ENCODE assay signal across 8 cellular contexts in the genomic region with DNA sequence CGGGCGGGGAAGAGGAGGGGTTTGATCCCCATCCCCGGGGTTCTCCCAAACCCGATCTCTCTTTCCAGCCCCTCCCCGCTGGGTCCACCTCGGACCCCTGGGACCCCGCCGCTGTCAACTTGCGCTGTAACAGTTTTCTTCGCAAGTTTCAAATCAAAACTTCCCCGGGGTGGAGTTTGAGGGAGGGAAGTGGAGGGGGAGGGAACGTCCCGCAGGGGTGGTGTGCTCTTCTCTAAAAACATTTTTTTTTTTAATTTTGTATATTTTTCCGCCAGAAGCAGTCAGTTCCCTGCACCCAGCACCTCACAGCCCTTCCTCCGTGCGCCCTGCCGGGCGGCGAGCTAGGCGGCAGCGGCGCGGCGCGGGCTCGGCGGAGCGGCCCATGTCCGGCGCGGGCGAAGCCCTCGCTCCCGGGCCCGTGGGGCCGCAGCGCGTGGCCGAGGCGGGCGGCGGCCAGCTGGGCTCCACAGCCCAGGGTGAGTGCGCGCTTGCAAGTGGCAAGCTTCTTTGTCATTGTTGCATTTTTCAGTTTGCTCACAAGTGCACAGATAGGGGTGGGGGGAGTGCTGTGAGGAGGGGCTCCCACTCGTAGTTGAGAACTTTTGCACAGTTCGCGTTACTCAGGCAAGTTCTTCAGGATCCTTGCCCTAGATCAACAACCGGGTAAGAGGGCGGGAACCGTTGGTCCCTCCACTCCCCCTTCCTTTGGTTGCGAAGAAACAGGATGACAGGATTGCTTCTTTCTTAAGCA. TPM values are rescaled to one million over a fixed set of nuclear protein-coding genes. Genes with fewer than 3 reads are reported as not detected.
DNase-seq lines count a peak whose midpoint lies in the region; ATAC-seq and TF ChIP-seq lines count a peak whose summit lies in the region.

No MANE protein-coding gene starts in this region.

- peak; percentile 41 to 90 (median 67) for DNase-seq in CD4-positive, CD25-positive, alpha-beta regulatory T cell
- peak; percentile 78 for DNase-seq in islet precursor cell
- peak; percentile 45 to 47 for DNase-seq in stimulated activated CD4-positive, alpha-beta T cell treated with anti-CD3 and anti-CD28 coated beads, Interleukin-1b, Interleukin-23, amount 100 ng/mL, for 4 hours (ENCODE audit: low read depth in 2 of 2)

- no peaks in the 10 kb centered on the region for H3K9me3 ChIP-seq in CD4-positive, CD25-positive, alpha-beta regulatory T cell (ENCODE audit: control insufficient read depth in 2 of 2, low read length in 2 of 2)

- no peaks in the 10 kb centered on the region for H3K27me3 ChIP-seq in CD4-positive, CD25-positive, alpha-beta regulatory T cell (ENCODE audit: control insufficient read depth, insufficient read depth, low read length)

- no peaks in the 10 kb centered on the region for H3K9me3 Mint-ChIP-seq in CD4-positive, CD25-positive, alpha-beta regulatory T cell
- H3K9me3 Mint-ChIP-seq in T-helper 1 cell treated with Interleukin-12 subunit alpha and Interleukin-12 subunit beta and Interleukin-4 antibody, amounts not matched to agents 30 μg/mL and 1 μg/mL, for 36 hours: no peaks in the 10 kb centered on the region
- H3K9me3 Mint-ChIP-seq in brain: no peaks in the 10 kb centered on the region

- no peaks in the 10 kb centered on the region for H3K36me3 Mint-ChIP-seq in CD4-positive, CD25-positive, alpha-beta regulatory T cell
- H3K36me3 Mint-ChIP-seq in T-helper 1 cell treated with Interleukin-12 subunit alpha and Interleukin-12 subunit beta and Interleukin-4 antibody, amounts not matched to agents 30 μg/mL and 1 μg/mL, for 36 hours (ENCODE audit: low read depth): peaks cover 10% of the 10 kb centered on the region
- no peaks in the 10 kb centered on the region for H3K36me3 Mint-ChIP-seq in brain

- ATAC-seq in CD4-positive, CD25-positive, alpha-beta regulatory T cell (ENCODE audit: low read depth in 2 of 2): peak; percentile 66 to 69
- ATAC-seq in GM19452 (IDR thresholded peaks at IDR 0.05; ENCODE audit: unreplicated experiment) (peak; percentile 28), HG03469 (IDR thresholded peaks at IDR 0.05; ENCODE audit: unreplicated experiment) (peak; percentile 16), GM18861 (IDR thresholded peaks at IDR 0.05; ENCODE audit: unreplicated experiment) (no peak)

- peak overlapping the region; percentile 90 for H3K27ac ChIP-seq in CD4-positive, CD25-positive, alpha-beta regulatory T cell (ENCODE audit: insufficient read depth, low read length, poor library complexity, severe bottlenecking)

- peaks cover 26 to 55% (median 34%) of the 10 kb centered on the region in 4 donors for H3K4me1 Mint-ChIP-seq in CD4-positive, CD25-positive, alpha-beta regulatory T cell
- peaks cover 40% of the 10 kb centered on the region for H3K4me1 Mint-ChIP-seq in T-helper 1 cell treated with Interleukin-12 subunit alpha and Interleukin-12 subunit beta and Interleukin-4 antibody, amounts not matched to agents 30 μg/mL and 1 μg/mL, for 36 hours (ENCODE audit: low read depth)
- H3K4me1 Mint-ChIP-seq in brain: peaks cover 28% of the 10 kb centered on the region

- H3K27me3 Mint-ChIP-seq in CD4-positive, CD25-positive, alpha-beta regulatory T cell: no peaks in the 10 kb centered on the region
- H3K27me3 Mint-ChIP-seq in T-helper 1 cell treated with Interleukin-12 subunit alpha and Interleukin-12 subunit beta and Interleukin-4 antibody, amounts not matched to agents 30 μg/mL and 1 μg/mL, for 36 hours (ENCODE audit: low read depth): no peaks in the 10 kb centered on the region
- peaks cover 15% of the 10 kb centered on the region for H3K27me3 Mint-ChIP-seq in brain

- TF ChIP-seq CTCF in brain (conservative IDR thresholded peaks at IDR 0.05): no peak

- H3K4me1 ChIP-seq in CD4-positive, CD25-positive, alpha-beta regulatory T cell (ENCODE audit: control insufficient read depth, insufficient read depth, low read length, poor library complexity, severe bottlenecking): peaks cover 45% of the 10 kb centered on the region

- peak overlapping the region; percentile 95 to 97 (median 96) for H3K4me3 Mint-ChIP-seq in CD4-positive, CD25-positive, alpha-beta regulatory T cell
- peak overlapping the region; percentile 90 for H3K4me3 Mint-ChIP-seq in T-helper 1 cell treated with Interleukin-12 subunit alpha and Interleukin-12 subunit beta and Interleukin-4 antibody, amounts not matched to agents 30 μg/mL and 1 μg/mL, for 36 hours
- peak overlapping the region; percentile 88 to 93 (median 90) for H3K4me3 Mint-ChIP-seq in brain

- H3K36me3 ChIP-seq in CD4-positive, CD25-positive, alpha-beta regulatory T cell (ENCODE audit: control insufficient read depth, insufficient read depth, low read length): no peaks in the 10 kb centered on the region

- H3K27ac Mint-ChIP-seq in CD4-positive, CD25-positive, alpha-beta regulatory T cell: peak overlapping the region; percentile 95
- peak overlapping the region; percentile 93 for H3K27ac Mint-ChIP-seq in T-helper 1 cell treated with Interleukin-12 subunit alpha and Interleukin-12 subunit beta and Interleukin-4 antibody, amounts not matched to agents 30 μg/mL and 1 μg/mL, for 36 hours
- H3K27ac Mint-ChIP-seq in brain: peak overlapping the region; percentile 77 to 98 (median 91)

- H3K4me3 ChIP-seq in CD4-positive, CD25-positive, alpha-beta regulatory T cell (ENCODE audit: low read depth, low read length): peak overlapping the region; percentile 95

RNA-seq across cellular contexts. Expression of a gene that starts 0.9 kb away (rescaled TPM):
- total RNA-seq in CD4-positive, CD25-positive, alpha-beta regulatory T cell: 65.1 TPM
- 10 to 100 TPM; 68.5 to 99.9 (median 89.9) TPM for polyA plus RNA-seq in CD4-positive, CD25-positive, alpha-beta regulatory T cell
- 1.2 TPM for polyA plus RNA-seq in brain (ENCODE audit: insufficient read depth, low read depth, low replicate concordance)

Comparison
In these comparisons a context has a peak if more than half of its experiments do, and no peak if none do; other contexts are left out.
1. RNA of a gene that starts 0.9 kb away (polyA plus RNA-seq): 68.5 to 99.9 TPM in CD4-positive, CD25-positive, alpha-beta regulatory T cell; 1.2 TPM in brain (single experiment); every median in the first group is over 10 times any median in the second.
2. Peak in every context shown above with its lines, with median percentiles within 50 percentile points of each other: DNase-seq, H3K27ac Mint-ChIP-seq and H3K4me3 Mint-ChIP-seq.